In genomic region chr9:90017704-90018103, GRCh38 we compare ENCODE assay signal across 33 cellular contexts.
"Had no signal": no experiment of that assay in that cellular context is flagged by ENCODE, and none has a peak within 500 bp of the region (broad histone marks: within the 10 kb centered on the region; RNA-seq: fewer than 3 reads in every experiment).

No MANE protein-coding gene starts in this region.

- H3K9me3 ChIP-seq: adrenal gland, body of pancreas had no signal

- H3K27me3 ChIP-seq: adrenal gland, body of pancreas, brain microvascular endothelial cell, breast epithelium had no signal

- ATAC-seq: activated CD8-positive, alpha-beta T cell treated with anti-CD3 and anti-CD28 coated beads for 36 hours; activated naive CD4-positive, alpha-beta T cell treated with anti-CD3 and anti-CD28 coated beads, Interleukin-2, amount 50 U/mL, for 72 hours; activated T-cell treated with anti-CD3 and anti-CD28 coated beads, Interleukin-2, amount 50 U/mL, for 4 hours; activated T-cell treated with anti-CD3 and anti-CD28 coated beads, Interleukin-2, amount 50 U/mL, for 72 hours; activated T-helper 17 cell treated with anti-CD3 and anti-CD28 coated beads, Interleukin-2, amount 50 U/mL, for 72 hours; body of pancreas had no signal

- DNase-seq: activated B cell treated with CpG ODN at 0.5 μM for 24 hours; activated CD4-positive, alpha-beta memory T cell treated with anti-CD3 and anti-CD28 coated beads for 36 hours; activated CD4-positive, alpha-beta T cell treated with anti-CD3 and anti-CD28 coated beads for 4 hours; activated CD4-positive, alpha-beta T cell treated with anti-CD3 and anti-CD28 coated beads, Interleukin-2, amount 10 ng/mL, durations not matched to agents 24 days and 14 days; activated CD4-positive, alpha-beta T cell treated with anti-CD3 and anti-CD28 coated beads, Interleukin-2, amount 50 U/mL, for 1 hour; activated CD4-positive, alpha-beta T cell treated with anti-CD3 and anti-CD28 coated beads, Interleukin-2, amount 50 U/mL, for 4 hours; activated CD4-positive, CD25-positive, alpha-beta regulatory T cell treated with anti-CD3 and anti-CD28 coated beads, Interleukin-2, amount 50 U/mL, for 72 hours; activated CD8-positive, alpha-beta memory T cell treated with anti-CD3 and anti-CD28 coated beads, Interleukin-2, amount 50 U/mL, for 4 hours; activated CD8-positive, alpha-beta T cell treated with anti-CD3 and anti-CD28 coated beads for 36 hours; activated effector memory CD4-positive, alpha-beta T cell treated with anti-CD3 and anti-CD28 coated beads, Interleukin-2, amount 50 U/mL, for 16 hours; activated gamma-delta T cell treated with Interleukin-2 at 50 U/mL for 16 hours; activated naive CD4-positive, alpha-beta T cell; activated naive CD4-positive, alpha-beta T cell treated with anti-CD3 and anti-CD28 coated beads for 36 hours; activated naive CD4-positive, alpha-beta T cell treated with anti-CD3 and anti-CD28 coated beads, Interleukin-2, amount 50 U/mL, for 16 hours; activated naive CD8-positive, alpha-beta T cell treated with anti-CD3 and anti-CD28 coated beads for 36 hours; activated T-cell treated with anti-CD3 and anti-CD28 coated beads for 4 hours; activated T-cell treated with anti-CD3 and anti-CD28 coated beads, Interleukin-2, amount 50 U/mL, for 1 hour; activated T-cell treated with anti-CD3 and anti-CD28 coated beads, Interleukin-2, amount 50 U/mL, for 4 hours; activated T-cell treated with anti-CD3 and anti-CD28 coated beads, Interleukin-2, amount 50 U/mL, for 72 hours; amniotic stem cell; aorta; body of pancreas; brain microvascular endothelial cell; caudate nucleus; cerebellar nuclear complex; T-helper 1 cell; T-helper 2 cell; T-helper 9 cell had no signal

- H3K27ac ChIP-seq: adrenal gland, body of pancreas, brain microvascular endothelial cell, breast epithelium, VCaP had no signal

- H3K36me3 ChIP-seq: adrenal gland, brain microvascular endothelial cell, breast epithelium had no signal

- H3K4me3 ChIP-seq: adrenal gland, body of pancreas, breast epithelium had no signal
